ENCODE assay signal across 8 cellular contexts in genomic region chr4:20251061-20251795, GRCh38. TPM values are rescaled to one million over a fixed set of nuclear protein-coding genes. Genes with fewer than 3 reads are reported as not detected.
DNase-seq lines count a peak whose midpoint lies in the region; FAIRE-seq and TF ChIP-seq lines count a peak whose summit lies in the region.

No MANE protein-coding gene starts in this region.

- no peak for TF ChIP-seq POLR2A in endothelial cell of umbilical vein (IDR thresholded peaks at IDR 0.05; ENCODE audit: low read depth, low read length)

- H3K4me3 ChIP-seq in endothelial cell of umbilical vein (replicated peaks in 1 of 3; ENCODE audit: insufficient read depth in 1 of 3, low read depth in 1 of 3, low read length in 3 of 3) (peak overlapping the region; percentile 52 to 80 (median 69)), rectal smooth muscle tissue (ENCODE audit: low read length) (peak overlapping the region; percentile 66)

- H2AFZ ChIP-seq in endothelial cell of umbilical vein (ENCODE audit: low read depth, low read length), result peak overlapping the region; percentile 93

- intact Hi-C loops in endothelial cell of umbilical vein (cut with micrococcal nuclease), result loop anchor here (1.0 to 5.0 kb wide), 5 partner anchors 171 to 474 kb away; no protein-coding TSS in a partner anchor

- in situ Hi-C loops in G401 (cut with HindIII; ENCODE audit: low sequenced_read_pairs), result no loop called here

- dilution Hi-C loops in endothelial cell of umbilical vein (cut with MboI; ENCODE audit: extremely low pct_ligation_motif_present, low sequenced_read_pairs), result no loop called here

- H3K4me1 ChIP-seq in endothelial cell of umbilical vein (ENCODE audit: control insufficient read depth, extremely low read depth, insufficient read depth, low read length) (peaks cover 32% of the 10 kb centered on the region), rectal smooth muscle tissue (ENCODE audit: control insufficient read depth, insufficient read depth, low read length) (peaks cover 2% of the 10 kb centered on the region)

- H3K4me3 Mint-ChIP-seq in IgD-negative memory B cell, result peak overlapping the region in 3 of 4 donors; percentile 33 to 73 (median 58)

- no peaks in the 10 kb centered on the region for H4K20me1 ChIP-seq in endothelial cell of umbilical vein (replicated peaks; ENCODE audit: control insufficient read depth, extremely low read depth, insufficient read depth, low read length)

- peaks cover 0 to 3% (median 0%) of the 10 kb centered on the region in 3 donors for H3K9me3 Mint-ChIP-seq in IgD-negative memory B cell

- peaks cover 41% of the 10 kb centered on the region for H3K27me3 Mint-ChIP-seq in IgD-negative memory B cell

- H3K27ac ChIP-seq in endothelial cell of umbilical vein (ENCODE audit: insufficient read depth, low read depth, low read length) (no peak overlapping the region), rectal smooth muscle tissue (ENCODE audit: low read depth, low read length) (peak overlapping the region; percentile 61)

- BruUV-seq in endothelial cell of umbilical vein (replicated peaks; lab: Mats Ljungman, UMichigan), result TSS peak; percentile 34

- peaks cover 2 to 15% (median 4%) of the 10 kb centered on the region in 3 donors for H3K4me1 Mint-ChIP-seq in IgD-negative memory B cell

- DNase-seq in NCI-H1092 treated with DMSO at 0.1 percent for 48 hours (lab: John Stamatoyannopoulos, UW) (peak; percentile 82), NCI-H1092 (lab: John Stamatoyannopoulos, UW) (no peak), endothelial cell of umbilical vein (ENCODE audit: low read depth, low spot score) (no peak), A172 (ENCODE audit: low spot score) (no peak), NCI-H345 treated with DMSO at 0.1 percent for 48 hours (lab: John Stamatoyannopoulos, UW; ENCODE audit: unreplicated experiment) (no peak), G401 (ENCODE audit: low spot score) (no peak)

- FAIRE-seq in endothelial cell of umbilical vein (lab: Jason Lieb, UNC), result peak; percentile 40

- H3K36me3 ChIP-seq in endothelial cell of umbilical vein (ENCODE audit: control insufficient read depth in 2 of 2, extremely low read depth in 1 of 2, insufficient read depth in 2 of 2, low read length in 2 of 2) (no peaks in the 10 kb centered on the region), rectal smooth muscle tissue (ENCODE audit: control insufficient read depth, insufficient read depth, low read length) (no peaks in the 10 kb centered on the region)

- no peak overlapping the region for H3K27ac Mint-ChIP-seq in IgD-negative memory B cell

- CTCF ChIA-PET in endothelial cell of umbilical vein (lab: Charles Lee), result interaction anchor here (1.4 to 3.8 kb wide), 2 partner anchors 8 to 433 kb away, joined by 4 to 19 read pairs; no protein-coding TSS in a partner anchor

- peak overlapping the region; percentile 58 for H3K9ac ChIP-seq in endothelial cell of umbilical vein (replicated peaks; ENCODE audit: extremely low read depth, insufficient read depth, low read length)
- H3K9ac ChIP-seq in rectal smooth muscle tissue (ENCODE audit: low read length), result no peak overlapping the region

- no peaks in the 10 kb centered on the region for H3K27me3 ChIP-seq in endothelial cell of umbilical vein (ENCODE audit: control insufficient read depth in 2 of 2, insufficient read depth in 2 of 2, low read length in 2 of 2)
- H3K27me3 ChIP-seq in rectal smooth muscle tissue (ENCODE audit: control insufficient read depth, insufficient read depth, low read length), result no peaks in the 10 kb centered on the region

- peaks cover 29% of the 10 kb centered on the region for H3K79me2 ChIP-seq in endothelial cell of umbilical vein (ENCODE audit: control insufficient read depth, insufficient read depth, low read length)

- H3K9me3 ChIP-seq in endothelial cell of umbilical vein (replicated peaks; ENCODE audit: control insufficient read depth, insufficient read depth, low read length), result no peaks in the 10 kb centered on the region

- no peaks in the 10 kb centered on the region for H3K36me3 Mint-ChIP-seq in IgD-negative memory B cell

- H3K9me1 ChIP-seq in endothelial cell of umbilical vein (replicated peaks; ENCODE audit: control insufficient read depth, extremely low read depth, insufficient read depth, low read length), result no peaks in the 10 kb centered on the region

- no peak for TF ChIP-seq CTCF in endothelial cell of umbilical vein (IDR thresholded peaks at IDR 0.05; ENCODE audit: extremely low read depth in 1 of 2, insufficient read depth in 1 of 2, low read depth in 1 of 2, low read length in 2 of 2)

- H3K4me2 ChIP-seq in endothelial cell of umbilical vein (ENCODE audit: insufficient read depth, low read length), result peak overlapping the region; percentile 63

- POLR2A ChIA-PET in endothelial cell of umbilical vein (lab: Charles Lee), result interaction anchor here (0.8 to 1.1 kb wide), 2 partner anchors 9 to 15 kb away, joined by 4 to 6 read pairs; no protein-coding TSS in a partner anchor

TF ChIP-seq in endothelial cell of umbilical vein, 7 proteins besides CTCF, POLR2A, EP300 and RAD21:
- no peak for TF ChIP-seq EZH2 (IDR thresholded peaks at IDR 0.05; ENCODE audit: borderline replicate concordance, low read depth, low read length, severe bottlenecking)
- TF ChIP-seq MYC (IDR thresholded peaks at IDR 0.05; ENCODE audit: low read depth, low read length), result no peak
- no peak for TF ChIP-seq POLR2AphosphoS5 (IDR thresholded peaks at IDR 0.05; ENCODE audit: insufficient read depth, low read depth, low read length)
- no peak for TF ChIP-seq JUN (IDR thresholded peaks at IDR 0.05; ENCODE audit: borderline replicate concordance, insufficient read depth, insufficient read length, low read depth)
- no peak for TF ChIP-seq FOS (IDR thresholded peaks at IDR 0.05; ENCODE audit: borderline replicate concordance, insufficient read depth, low read length)
- TF ChIP-seq, protein P1, sequence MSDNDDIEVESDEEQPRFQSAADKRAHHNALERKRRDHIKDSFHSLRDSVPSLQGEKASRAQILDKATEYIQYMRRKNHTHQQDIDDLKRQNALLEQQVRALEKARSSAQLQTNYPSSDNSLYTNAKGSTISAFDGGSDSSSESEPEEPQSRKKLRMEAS (IDR thresholded peaks at IDR 0.05; ENCODE audit: insufficient read depth, insufficient read length), result no peak
- TF ChIP-seq GATA2 (IDR thresholded peaks at IDR 0.05; ENCODE audit: insufficient read depth, insufficient read length, low read depth, low read length), result no peak
TF ChIP-seq in endothelial cell of umbilical vein: peak in this region for 0.

RNA-seq across cellular contexts. Expression of gene SLIT2, which starts 0.5 kb away (rescaled TPM):
- polyA plus RNA-seq in IgD-negative memory B cell (not detected), endothelial cell of umbilical vein (7.7 and 9.3 TPM in 2 replicates)
- 22.2 and 28.2 TPM in 2 replicates for total RNA-seq in endothelial cell of umbilical vein
- polyA plus RNA-seq in endothelial cell of umbilical vein (2011; cell fraction: cytosol; rRNA removed), result 9.7 and 11.0 TPM in 2 replicates
- polyA plus RNA-seq in endothelial cell of umbilical vein (2011; cell fraction: nucleus; rRNA removed), result 17.3 and 23.1 TPM in 2 replicates
- polyA plus RNA-seq in endothelial cell of umbilical vein (2012), result 23.4 and 30.0 TPM in 2 replicates
- 30.9 and 37.5 TPM in 2 replicates for polyA minus RNA-seq in endothelial cell of umbilical vein
- polyA minus RNA-seq in endothelial cell of umbilical vein (2011; cell fraction: cytosol; rRNA and poly(A)+ RNA removed), result 1.6 TPM
- polyA minus RNA-seq in endothelial cell of umbilical vein (2011; cell fraction: nucleus; rRNA and poly(A)+ RNA removed), result 66.6 and 75.1 TPM in 2 replicates
- total RNA-seq in A172 (2014; rRNA removed; shearing (Covaris generic)), result 14.6 and 16.8 TPM in 2 replicates
- total RNA-seq in G401 (2014; rRNA removed; shearing (Covaris generic)), result not detected in 2 replicates

Comparison
In these comparisons a context has a peak if more than half of its experiments do, and no peak if none do; other contexts are left out.
1. RNA of gene SLIT2, which starts 0.5 kb away (total RNA-seq): 22.2 to 28.2 TPM in endothelial cell of umbilical vein and 14.6 to 16.8 TPM in A172; not detected in G401; every median in the first group is over 10 times any median in the second.